Comparison of ENCODE assay signal across 18 cellular contexts in the genomic region with DNA sequence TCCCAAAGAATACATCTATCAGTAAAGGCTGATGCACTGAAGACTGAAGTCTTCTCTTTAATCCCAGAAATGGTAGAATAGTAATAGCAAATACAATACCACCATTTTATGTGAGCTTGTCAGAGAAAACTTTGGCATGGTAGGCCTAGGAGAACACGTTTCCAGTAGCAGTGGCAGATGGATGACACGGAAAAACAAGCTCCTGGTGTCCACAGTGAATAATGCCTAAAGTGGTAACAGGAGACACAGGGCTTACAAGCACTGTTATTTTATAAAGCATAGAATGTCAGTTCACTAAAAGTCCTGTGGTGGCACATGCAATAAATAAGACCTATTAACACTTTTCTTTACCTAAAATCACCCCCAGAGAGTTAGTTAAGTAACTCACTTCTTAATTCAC.
"Had no signal": no experiment of that assay in that cellular context is flagged by ENCODE, and none has a peak within 500 bp of the region (broad histone marks: within the 10 kb centered on the region; RNA-seq: fewer than 3 reads in every experiment).

No MANE protein-coding gene starts in this region.

- ATAC-seq: activated CD8-positive, alpha-beta T cell treated with anti-CD3 and anti-CD28 coated beads for 36 hours; right cardiac atrium had no signal

- H3K27me3 Mint-ChIP-seq: activated CD8-positive, alpha-beta T cell treated with anti-CD3 and anti-CD28 coated beads for 36 hours; brain had no signal

- H3K4me1 Mint-ChIP-seq: activated naive CD8-positive, alpha-beta T cell treated with anti-CD3 and anti-CD28 coated beads, Interleukin-2, amount 50 U/mL, for 24 hours; activated T-helper 17 cell treated with anti-CD3 and anti-CD28 coated beads, Interleukin-2, amount 50 U/mL, for 72 hours; immature natural killer cell; naive B cell had no signal

- H3K4me3 Mint-ChIP-seq: activated CD8-positive, alpha-beta T cell treated with anti-CD3 and anti-CD28 coated beads for 36 hours; activated naive CD8-positive, alpha-beta T cell treated with anti-CD3 and anti-CD28 coated beads, Interleukin-2, amount 50 U/mL, for 24 hours; activated T-helper 17 cell treated with anti-CD3 and anti-CD28 coated beads, Interleukin-2, amount 50 U/mL, for 72 hours; brain; immature natural killer cell; memory B cell; naive B cell had no signal

- H3K27ac Mint-ChIP-seq: activated CD8-positive, alpha-beta T cell treated with anti-CD3 and anti-CD28 coated beads for 36 hours; activated naive CD8-positive, alpha-beta T cell treated with anti-CD3 and anti-CD28 coated beads, Interleukin-2, amount 50 U/mL, for 24 hours; activated T-helper 17 cell treated with anti-CD3 and anti-CD28 coated beads, Interleukin-2, amount 50 U/mL, for 72 hours; brain; immature natural killer cell; memory B cell; naive B cell had no signal

- H3K36me3 Mint-ChIP-seq: immature natural killer cell, memory B cell, naive B cell had no signal

- H3K9me3 Mint-ChIP-seq: activated CD8-positive, alpha-beta T cell treated with anti-CD3 and anti-CD28 coated beads for 36 hours; activated naive CD8-positive, alpha-beta T cell treated with anti-CD3 and anti-CD28 coated beads, Interleukin-2, amount 50 U/mL, for 24 hours; activated T-helper 17 cell treated with anti-CD3 and anti-CD28 coated beads, Interleukin-2, amount 50 U/mL, for 72 hours; immature natural killer cell; memory B cell; naive B cell had no signal

- DNase-seq: activated CD4-positive, CD25-positive, alpha-beta regulatory T cell treated with anti-CD3 and anti-CD28 coated beads, Interleukin-2, amount 50 U/mL, for 72 hours; activated CD8-positive, alpha-beta memory T cell treated with anti-CD3 and anti-CD28 coated beads, Interleukin-2, amount 50 U/mL, for 4 hours; activated CD8-positive, alpha-beta T cell treated with anti-CD3 and anti-CD28 coated beads for 36 hours; activated naive CD4-positive, alpha-beta T cell treated with Interleukin-2 at 50 U/mL for 16 hours; activated naive CD8-positive, alpha-beta T cell treated with anti-CD3 and anti-CD28 coated beads, Interleukin-2, amount 50 U/mL, for 24 hours; anterior cingulate cortex; caudate nucleus; immature natural killer cell; naive B cell; ovary; psoas muscle; right cardiac atrium; stimulated activated CD4-positive, alpha-beta T cell treated with anti-CD3 and anti-CD28 coated beads, Interleukin-2, amount 100 ng/mL, for 24 hours; stimulated activated naive CD4-positive, alpha-beta T cell treated with Interleukin-2 at 50 U/mL for 16 hours; thyroid gland had no signal
